17 cellular contexts compared by ENCODE assay signal in the genomic region with DNA sequence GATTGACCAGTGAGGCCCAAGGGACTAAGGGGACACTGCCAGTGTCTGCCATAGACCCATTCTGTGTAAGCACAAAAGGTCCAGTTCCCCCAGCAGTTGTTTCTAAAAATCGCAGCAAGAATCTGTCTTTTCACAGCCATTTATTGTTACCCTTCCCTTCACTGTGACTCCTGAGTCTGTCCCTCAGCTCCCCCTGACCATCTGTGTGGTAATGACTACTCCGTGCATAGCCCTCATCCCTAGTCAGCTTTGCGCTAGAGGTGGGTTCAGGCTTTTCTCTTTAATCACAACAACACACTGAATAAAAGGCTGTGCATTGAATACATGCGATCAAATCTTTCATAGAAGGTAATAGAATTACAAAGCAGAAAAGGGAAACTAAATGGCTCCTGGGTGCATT.
DNase-seq lines count a peak whose midpoint lies in the region; ATAC-seq and TF ChIP-seq lines count a peak whose summit lies in the region.
"Had no signal": no experiment of that assay in that cellular context is flagged by ENCODE, and none has a peak within 500 bp of the region (broad histone marks: within the 10 kb centered on the region; RNA-seq: fewer than 3 reads in every experiment).

No MANE protein-coding gene starts in this region.

- H3K4me3 ChIP-seq in DND-41 (ENCODE audit: low read depth in 1 of 2, low read length in 2 of 2) (no peak overlapping the region), WERI-Rb-1 (ENCODE audit: low read depth, low read length) (no peak overlapping the region), endodermal cell (ENCODE audit: low read length) (no peak overlapping the region), neural progenitor cell (no peak overlapping the region)

- H3K27ac ChIP-seq in DND-41 (ENCODE audit: low read length) (no peak overlapping the region), WERI-Rb-1 (no peak overlapping the region), endodermal cell (ENCODE audit: low read depth, low read length) (no peak overlapping the region), neural progenitor cell (no peak overlapping the region)
- H3K27ac ChIP-seq: HL-60 had no signal

- H3K4me3 Mint-ChIP-seq in endodermal cell (no peak overlapping the region), neural progenitor cell (no peak overlapping the region)
- no peak overlapping the region for H3K4me3 Mint-ChIP-seq in effector memory CD8-positive, alpha-beta T cell
- H3K4me3 Mint-ChIP-seq: CD4-positive, CD25-positive, alpha-beta regulatory T cell; CD8-positive, alpha-beta memory T cell had no signal

- H3K4me2 ChIP-seq in DND-41 (ENCODE audit: insufficient read depth, low read length) (no peak overlapping the region), neural progenitor cell (no peak overlapping the region)

- H3K27me3 Mint-ChIP-seq in endodermal cell (ENCODE audit: insufficient read depth) (peaks cover 1% of the 10 kb centered on the region), neural progenitor cell (ENCODE audit: insufficient read depth, low read depth) (no peaks in the 10 kb centered on the region)
- H3K27me3 Mint-ChIP-seq in effector memory CD8-positive, alpha-beta T cell: no peaks in the 10 kb centered on the region
- H3K27me3 Mint-ChIP-seq: CD4-positive, CD25-positive, alpha-beta regulatory T cell; CD8-positive, alpha-beta memory T cell had no signal

- no peak for ATAC-seq in DND-41 (ENCODE audit: insufficient read depth, low read depth)
- ATAC-seq in effector memory CD8-positive, alpha-beta T cell (replicated peaks): no peak

- no peak overlapping the region for H3K9ac ChIP-seq in DND-41 (ENCODE audit: low read depth, low read length)
- no peak overlapping the region for H3K9ac ChIP-seq in endodermal cell (ENCODE audit: extremely low read depth, low read length, poor library complexity, severe bottlenecking)
- no peak overlapping the region for H3K9ac ChIP-seq in neural progenitor cell

- H2AFZ ChIP-seq in DND-41 (ENCODE audit: low read depth, low read length) (0 out of 2 replicates have a peak overlapping the region, but pooled peaks have one; percentile 7), neural progenitor cell (replicated peaks) (peak overlapping the region; percentile 67)

- H3K27ac Mint-ChIP-seq in endodermal cell: no peak overlapping the region
- H3K27ac Mint-ChIP-seq in neural progenitor cell: no peak overlapping the region
- H3K27ac Mint-ChIP-seq in effector memory CD8-positive, alpha-beta T cell: no peak overlapping the region
- H3K27ac Mint-ChIP-seq: CD4-positive, CD25-positive, alpha-beta regulatory T cell; CD8-positive, alpha-beta memory T cell had no signal

- TF ChIP-seq CTCF in DND-41 (IDR thresholded peaks at IDR 0.05; ENCODE audit: borderline replicate concordance, extremely low read depth, low read length, poor library complexity, severe bottlenecking): no peak
- no peak for TF ChIP-seq CTCF in WERI-Rb-1 (IDR thresholded peaks at IDR 0.05; ENCODE audit: low read depth, low read length)
- TF ChIP-seq CTCF in endodermal cell (conservative IDR thresholded peaks at IDR 0.05): peak; percentile 14
- TF ChIP-seq CTCF in neural progenitor cell (IDR thresholded peaks at IDR 0.05): no peak

- WGBS in endodermal cell (ENCODE audit: insufficient coverage in 1 of 2, insufficient read length in 1 of 2), 2 experiments: 94 to 100% methylated on average over 2 to 4 of the region's 4 CpGs

- H3K27me3 ChIP-seq in DND-41 (ENCODE audit: insufficient read depth, low read length, poor library complexity) (no peaks in the 10 kb centered on the region), WERI-Rb-1 (ENCODE audit: insufficient read depth, low read depth, severe bottlenecking) (no peaks in the 10 kb centered on the region), endodermal cell (ENCODE audit: control insufficient read depth, insufficient read depth, low read length, poor library complexity, severe bottlenecking) (no peaks in the 10 kb centered on the region), neural progenitor cell (no peaks in the 10 kb centered on the region)
- H3K27me3 ChIP-seq: BE2C had no signal

- H3K4me1 Mint-ChIP-seq in endodermal cell: peaks cover 11% of the 10 kb centered on the region
- no peaks in the 10 kb centered on the region for H3K4me1 Mint-ChIP-seq in neural progenitor cell
- H3K4me1 Mint-ChIP-seq in effector memory CD8-positive, alpha-beta T cell (ENCODE audit: low read depth in 2 of 2): no peaks in the 10 kb centered on the region
- H3K4me1 Mint-ChIP-seq: CD4-positive, CD25-positive, alpha-beta regulatory T cell; CD8-positive, alpha-beta memory T cell had no signal

- H3K36me3 ChIP-seq in DND-41 (ENCODE audit: insufficient read depth, low read length): no peaks in the 10 kb centered on the region
- no peaks in the 10 kb centered on the region for H3K36me3 ChIP-seq in WERI-Rb-1
- H3K36me3 ChIP-seq in endodermal cell (ENCODE audit: control insufficient read depth, insufficient read depth, low read length): peaks cover 10% of the 10 kb centered on the region
- no peaks in the 10 kb centered on the region for H3K36me3 ChIP-seq in neural progenitor cell
- H3K36me3 ChIP-seq: BE2C had no signal

- H4K20me1 ChIP-seq in DND-41 (ENCODE audit: insufficient read depth, low read length) (no peaks in the 10 kb centered on the region), neural progenitor cell (ENCODE audit: low read depth) (no peaks in the 10 kb centered on the region)

- no peaks in the 10 kb centered on the region for H3F3A ChIP-seq in neural progenitor cell (ENCODE audit: low read depth)

- no peaks in the 10 kb centered on the region for H3K9me3 ChIP-seq in DND-41 (ENCODE audit: insufficient read depth, low read length, severe bottlenecking)
- H3K9me3 ChIP-seq in WERI-Rb-1 (ENCODE audit: severe bottlenecking): no peaks in the 10 kb centered on the region
- H3K9me3 ChIP-seq in endodermal cell (ENCODE audit: control insufficient read depth, low read length): peaks cover 18% of the 10 kb centered on the region
- no peaks in the 10 kb centered on the region for H3K9me3 ChIP-seq in neural progenitor cell (ENCODE audit: low read depth)
- H3K9me3 ChIP-seq: BE2C had no signal

- H3K9me3 Mint-ChIP-seq in endodermal cell: peaks cover 14% of the 10 kb centered on the region
- H3K9me3 Mint-ChIP-seq in neural progenitor cell: no peaks in the 10 kb centered on the region
- H3K9me3 Mint-ChIP-seq in effector memory CD8-positive, alpha-beta T cell: peaks cover 3 to 12% of the 10 kb centered on the region in 2 donors

- H3K4me1 ChIP-seq in DND-41 (ENCODE audit: insufficient read depth, low read length): no peaks in the 10 kb centered on the region
- peaks cover 4% of the 10 kb centered on the region for H3K4me1 ChIP-seq in endodermal cell (ENCODE audit: control insufficient read depth, insufficient read depth, low read length)
- no peaks in the 10 kb centered on the region for H3K4me1 ChIP-seq in neural progenitor cell
- H3K4me1 ChIP-seq: BE2C had no signal

- H3K79me2 ChIP-seq in DND-41 (ENCODE audit: insufficient read depth, low read length) (no peaks in the 10 kb centered on the region), neural progenitor cell (ENCODE audit: low read depth) (no peaks in the 10 kb centered on the region)

- peaks cover 18% of the 10 kb centered on the region for H3K36me3 Mint-ChIP-seq in endodermal cell (ENCODE audit: low read depth)
- H3K36me3 Mint-ChIP-seq in neural progenitor cell: no peaks in the 10 kb centered on the region
- H3K36me3 Mint-ChIP-seq in effector memory CD8-positive, alpha-beta T cell (ENCODE audit: insufficient read depth): no peaks in the 10 kb centered on the region
- H3K36me3 Mint-ChIP-seq: CD4-positive, CD25-positive, alpha-beta regulatory T cell; CD8-positive, alpha-beta memory T cell had no signal

- no peak for DNase-seq in DND-41
- peak; percentile 24 for DNase-seq in WERI-Rb-1
- no peak for DNase-seq in endodermal cell
- DNase-seq in neural progenitor cell (ENCODE audit: low spot score): peak; percentile 10
- DNase-seq in effector memory CD8-positive, alpha-beta T cell: no peak
- no peak for DNase-seq in NCI-H2171 (lab: John Stamatoyannopoulos, UW)
- DNase-seq in AG08395 (ENCODE audit: low spot score): no peak
- DNase-seq: C1 segment of cervical spinal cord; CD4-positive, CD25-positive, alpha-beta regulatory T cell; CD8-positive, alpha-beta memory T cell; COR-L47; DMS153; DMS79; GF-D8; HCEC 1CT had no signal

Comparison
In these comparisons a context has a peak if more than half of its experiments do, and no peak if none do; other contexts are left out.
1. DNase-seq: peak in WERI-Rb-1 (single experiment) and neural progenitor cell (single experiment); none in DND-41 (single experiment), endodermal cell (single experiment), effector memory CD8-positive, alpha-beta T cell (0 of 3), NCI-H2171 (single experiment) and AG08395 (single experiment).